ENCODE assay signal across 8 cellular contexts in the genomic region with DNA sequence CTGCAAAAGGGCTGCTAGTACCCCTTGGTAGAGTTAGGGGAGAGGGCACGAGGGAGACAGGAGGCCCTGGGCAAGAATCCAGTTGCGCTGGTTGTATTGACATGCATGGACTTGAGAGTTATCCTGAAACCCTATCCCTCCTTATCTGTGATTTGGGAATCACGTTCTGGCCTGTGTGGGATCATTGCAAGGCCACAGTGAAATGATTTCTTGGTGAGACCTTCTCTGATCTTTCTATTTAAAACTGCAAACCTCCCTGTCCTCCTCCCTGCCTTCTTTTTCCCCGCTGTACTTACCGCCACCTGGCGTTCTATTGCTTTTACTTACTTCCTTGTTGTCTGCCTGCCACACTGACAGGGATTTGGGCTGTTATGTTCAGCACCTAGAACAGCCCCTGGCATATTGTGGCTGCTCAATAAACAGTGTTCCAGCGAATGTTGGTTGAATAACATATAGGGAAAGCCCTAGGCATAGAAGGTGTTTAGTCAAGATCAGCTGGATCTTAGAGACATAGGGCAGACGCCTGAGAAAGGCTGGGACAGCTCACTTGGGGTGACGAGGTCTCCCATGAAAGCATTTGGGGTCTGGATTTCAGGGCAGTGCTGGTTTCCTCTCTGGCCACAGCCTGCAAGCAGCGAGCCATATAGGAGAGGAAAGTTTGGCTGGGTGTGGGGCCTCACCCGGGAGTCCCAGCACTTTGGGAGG. TPM values are rescaled to one million over a fixed set of nuclear protein-coding genes. Genes with fewer than 3 reads are reported as not detected.
A peak's percentile ranks its signal among the peaks of the same experiment; 100 is the strongest.
DNase-seq lines count a peak whose midpoint lies in the region; ATAC-seq, FAIRE-seq and TF ChIP-seq lines count a peak whose summit lies in the region.

No MANE protein-coding gene starts in this region.

- H3K27me3 Mint-ChIP-seq in HFFc6 (ENCODE audit: insufficient read depth) (peaks cover 48% of the 10 kb centered on the region), neural crest cell (ENCODE audit: low read depth) (peaks cover 7% of the 10 kb centered on the region)
- peaks cover 19% of the 10 kb centered on the region for H3K27me3 Mint-ChIP-seq in T-helper 2 cell treated with Interferon-gamma antibody and Interleukin-4, amounts not matched to agents 5 μg/mL and 100 μg/mL, for 36 hours (ENCODE audit: low read depth)

- H3K36me3 Mint-ChIP-seq in HFFc6 (ENCODE audit: low read depth) (no peaks in the 10 kb centered on the region), neural crest cell (ENCODE audit: low read depth) (no peaks in the 10 kb centered on the region)
- H3K36me3 Mint-ChIP-seq in T-helper 2 cell treated with Interferon-gamma antibody and Interleukin-4, amounts not matched to agents 5 μg/mL and 100 μg/mL, for 36 hours (ENCODE audit: low read depth), result no peaks in the 10 kb centered on the region

- DNase-seq in DMS114 treated with DMSO at 0.1 percent for 48 hours (lab: John Stamatoyannopoulos, UW; ENCODE audit: unreplicated experiment) (peak; percentile 48), HFFc6 (peak; percentile 24), OCI-M1 (lab: John Stamatoyannopoulos, UW) (peak; percentile 76), dermis microvascular lymphatic vessel endothelial cell (ENCODE audit: low read depth in 2 of 2) (peak; percentile 30 to 62), neural crest cell (ENCODE audit: low read depth, low spot score) (peak; percentile 28), frontal cortex (ENCODE audit: low spot score in 2 of 2) (no peak)
- DNase-seq in T-helper 2 cell treated with Interferon-gamma antibody and Interleukin-4, amounts not matched to agents 5 μg/mL and 100 μg/mL, for 36 hours (ENCODE audit: low spot score), result no peak

- H3K4me1 Mint-ChIP-seq in HFFc6 (ENCODE audit: low read depth) (peaks cover 9% of the 10 kb centered on the region), neural crest cell (peaks cover 8% of the 10 kb centered on the region)
- no peaks in the 10 kb centered on the region for H3K4me1 Mint-ChIP-seq in T-helper 2 cell treated with Interferon-gamma antibody and Interleukin-4, amounts not matched to agents 5 μg/mL and 100 μg/mL, for 36 hours (ENCODE audit: low read depth)

- H3K9me3 Mint-ChIP-seq in HFFc6 (no peaks in the 10 kb centered on the region), neural crest cell (no peaks in the 10 kb centered on the region)
- no peaks in the 10 kb centered on the region for H3K9me3 Mint-ChIP-seq in T-helper 2 cell treated with Interferon-gamma antibody and Interleukin-4, amounts not matched to agents 5 μg/mL and 100 μg/mL, for 36 hours

- FAIRE-seq in frontal cortex (lab: Jason Lieb, UNC), result no peak

- H3K27ac Mint-ChIP-seq in HFFc6, result no peak overlapping the region
- no peak overlapping the region for H3K27ac Mint-ChIP-seq in neural crest cell (ENCODE audit: unreplicated experiment)
- no peak overlapping the region for H3K27ac Mint-ChIP-seq in T-helper 2 cell treated with Interferon-gamma antibody and Interleukin-4, amounts not matched to agents 5 μg/mL and 100 μg/mL, for 36 hours

- peak; percentile 51 for TF ChIP-seq CTCF in HFFc6 (IDR thresholded peaks at IDR 0.05)
- TF ChIP-seq CTCF in neural crest cell (conservative IDR thresholded peaks at IDR 0.05), result peak; percentile 67

- H3K4me3 Mint-ChIP-seq in HFFc6 (no peak overlapping the region), neural crest cell (no peak overlapping the region)
- H3K4me3 Mint-ChIP-seq in T-helper 2 cell treated with Interferon-gamma antibody and Interleukin-4, amounts not matched to agents 5 μg/mL and 100 μg/mL, for 36 hours, result no peak overlapping the region

- no peak for ATAC-seq in HG03457 (IDR thresholded peaks at IDR 0.05; ENCODE audit: unreplicated experiment)

RNA-seq across cellular contexts. Expression of a gene that starts 25.6 kb away (rescaled TPM):
- total RNA-seq in HFFc6 (2021; fragmentation: NEBNext Ultra II Directional; extraction: Animal tissue kit (Norgen Biotek cat#: 25700)), result under 1 TPM in 2 of 6 experiments, not detected in 4; 0.19 to 0.21 TPM
- under 0.01 and 0.26 TPM in 2 replicates for total RNA-seq in dermis microvascular lymphatic vessel endothelial cell
- 16.7 TPM in 2 replicates for total RNA-seq in neural crest cell
- total RNA-seq in frontal cortex, result 4.9 TPM

Comparison
In these comparisons a context has a peak if more than half of its experiments do, and no peak if none do; other contexts are left out.
1. DNase-seq: peak in DMS114 treated with DMSO at 0.1 percent for 48 hours (single experiment), HFFc6 (single experiment), OCI-M1 (single experiment), dermis microvascular lymphatic vessel endothelial cell (2 of 2) and neural crest cell (single experiment); none in frontal cortex (0 of 2) and T-helper 2 cell treated with Interferon-gamma antibody and Interleukin-4, amounts not matched to agents 5 μg/mL and 100 μg/mL, for 36 hours (single experiment).